Comparison of ENCODE assay signal across 8 cellular contexts in genomic region chr5:79613571-79613970, GRCh38. TPM values are rescaled to one million over a fixed set of nuclear protein-coding genes. Genes with fewer than 3 reads are reported as not detected.
DNase-seq lines count a peak whose midpoint lies in the region; ATAC-seq and TF ChIP-seq lines count a peak whose summit lies in the region.

No MANE protein-coding gene starts in this region.

- POLR2A ChIA-PET in activated CD4-positive, alpha-beta T cell treated with anti-CD3 and anti-CD28 coated beads for 36 hours (lab: Charles Lee): no interaction called here

- peaks cover 11% of the 10 kb centered on the region for H3K9me3 Mint-ChIP-seq in activated CD4-positive, alpha-beta T cell treated with anti-CD3 and anti-CD28 coated beads for 36 hours (ENCODE audit: low read depth)
- H3K9me3 Mint-ChIP-seq in activated naive CD4-positive, alpha-beta T cell treated with anti-CD3 and anti-CD28 coated beads, Interleukin-2, amount 50 U/mL, for 72 hours: peaks cover 8 to 10% of the 10 kb centered on the region in 2 donors

- peak overlapping the region; percentile 94 to 98 for H3K4me3 ChIP-seq in testis

- no peak for TF ChIP-seq CTCF in testis (IDR thresholded peaks at IDR 0.05)
- TF ChIP-seq CTCF in GM20000 (IDR thresholded peaks at IDR 0.05; ENCODE audit: extremely low read depth, missing control alignments): no peak

- H3K27me3 ChIP-seq in testis: no peaks in the 10 kb centered on the region

- H3K36me3 ChIP-seq in testis (ENCODE audit: low read depth, missing control alignments): no peaks in the 10 kb centered on the region

- no peak for ATAC-seq in activated CD4-positive, alpha-beta T cell treated with anti-CD3 and anti-CD28 coated beads for 36 hours
- ATAC-seq in activated naive CD4-positive, alpha-beta T cell treated with anti-CD3 and anti-CD28 coated beads, Interleukin-2, amount 50 U/mL, for 72 hours: no peak

- 6 to 7% methylated on average over 3 of the region's 3 CpGs for WGBS in testis, 2 donors

- intact Hi-C loops in activated CD4-positive, alpha-beta T cell treated with anti-CD3 and anti-CD28 coated beads for 36 hours (cut with DNase I, micrococcal nuclease): loop anchor here (1.0 to 10.0 kb wide), 11 partner anchors 51 to 1319 kb away; partner anchors contain the start of genes JMY (in 2 of the 2), AP3B1 (in 1 of the 2), ARSB (in 1 of the 2) and DHFR (in 1 of the 2)
- intact Hi-C loops in testis (cut with DNase I; ENCODE audit: low total_unique reads): no loop called here

- peaks cover 42% of the 10 kb centered on the region for H3K4me1 Mint-ChIP-seq in activated CD4-positive, alpha-beta T cell treated with anti-CD3 and anti-CD28 coated beads for 36 hours

- H3K36me3 Mint-ChIP-seq in activated CD4-positive, alpha-beta T cell treated with anti-CD3 and anti-CD28 coated beads for 36 hours (ENCODE audit: low read depth): peaks cover 47% of the 10 kb centered on the region
- H3K36me3 Mint-ChIP-seq in activated naive CD4-positive, alpha-beta T cell treated with anti-CD3 and anti-CD28 coated beads, Interleukin-2, amount 50 U/mL, for 72 hours: peaks cover 35 to 55% of the 10 kb centered on the region in 2 donors

- DNase-seq in activated CD4-positive, alpha-beta T cell treated with anti-CD3 and anti-CD28 coated beads for 36 hours: no peak
- DNase-seq in activated CD4-positive, alpha-beta T cell treated with anti-CD3 and anti-CD28 coated beads for 4 hours: no peak
- DNase-seq in activated naive CD4-positive, alpha-beta T cell treated with anti-CD3 and anti-CD28 coated beads, Interleukin-2, amount 50 U/mL, for 72 hours (ENCODE audit: low spot score in 2 of 2): no peak
- DNase-seq in kidney tubule cell (ENCODE audit: low spot score) (peak; percentile 6), testis (no peak), NCI-H1105 (lab: John Stamatoyannopoulos, UW) (no peak), GM20000 (ENCODE audit: low spot score) (no peak), ACHN (no peak)

- TF ChIP-seq POLR2A in testis (IDR thresholded peaks at IDR 0.05): no peak

- H3K9me3 ChIP-seq in testis: no peaks in the 10 kb centered on the region

- H3K27ac Mint-ChIP-seq in activated CD4-positive, alpha-beta T cell treated with anti-CD3 and anti-CD28 coated beads for 36 hours: peak overlapping the region; percentile 78
- H3K27ac Mint-ChIP-seq in activated naive CD4-positive, alpha-beta T cell treated with anti-CD3 and anti-CD28 coated beads, Interleukin-2, amount 50 U/mL, for 72 hours: peak overlapping the region; percentile 50 to 96

- peaks cover 8% of the 10 kb centered on the region for H3K4me1 ChIP-seq in testis

- no peaks in the 10 kb centered on the region for H3K27me3 Mint-ChIP-seq in activated CD4-positive, alpha-beta T cell treated with anti-CD3 and anti-CD28 coated beads for 36 hours

- H3K27ac ChIP-seq in testis: peak overlapping the region; percentile 93 to 95

- peak overlapping the region; percentile 96 for H3K4me3 Mint-ChIP-seq in activated CD4-positive, alpha-beta T cell treated with anti-CD3 and anti-CD28 coated beads for 36 hours

- CTCF ChIA-PET in activated CD4-positive, alpha-beta T cell treated with anti-CD3 and anti-CD28 coated beads for 36 hours (lab: Charles Lee): interaction anchor here (0.9 to 1.2 kb wide), 5 partner anchors 8 to 101 kb away, joined by 3 to 4 read pairs (median 3); no protein-coding TSS in a partner anchor

- in situ Hi-C loops in ACHN (cut with HindIII; ENCODE audit: low pct_ligation_motif_present, low pct_unique_long_range_greater_than_20kb, low sequenced_read_pairs): no loop called here

RNA-seq across cellular contexts. Expression of gene TENT2, which starts 1.3 kb away (rescaled TPM):
- 10 to 100 TPM; 76.1 to 96.9 TPM for total RNA-seq in activated CD4-positive, alpha-beta T cell treated with anti-CD3 and anti-CD28 coated beads for 36 hours
- 10 to 100 TPM; 92.0 to 92.4 TPM for total RNA-seq in activated naive CD4-positive, alpha-beta T cell treated with anti-CD3 and anti-CD28 coated beads, Interleukin-2, amount 50 U/mL, for 72 hours
- 100 to 1,000 TPM in 1 of 2 donors, 10 to 100 TPM in 1; 99.8 to 119 TPM for total RNA-seq in testis
- polyA plus RNA-seq in testis (ENCODE audit: insufficient read depth, low read depth, low replicate concordance): 40.6 TPM
